Comparison of ENCODE assay signal across 34 cellular contexts in the genomic region with DNA sequence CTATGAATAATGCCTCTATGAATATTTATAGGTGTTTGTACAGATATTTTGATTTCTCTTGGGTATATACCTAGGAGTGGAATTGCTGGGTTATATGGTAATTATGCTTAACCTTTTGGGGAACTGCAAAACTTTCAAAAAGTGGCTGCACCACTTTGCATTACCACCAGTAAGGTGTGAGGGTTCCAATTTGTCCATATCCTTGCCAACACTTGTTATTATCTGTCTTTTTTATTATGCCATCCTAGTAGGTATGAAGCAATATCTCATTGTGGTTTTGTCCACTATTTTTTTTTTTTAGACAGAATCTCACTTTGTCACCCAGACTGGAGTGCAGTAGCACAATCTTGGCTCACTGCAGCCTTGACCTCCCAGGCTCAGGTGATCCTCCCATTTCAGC.
A peak's percentile ranks its signal among the peaks of the same experiment; 100 is the strongest.
DNase-seq lines count a peak whose midpoint lies in the region; ATAC-seq, FAIRE-seq and TF ChIP-seq lines count a peak whose summit lies in the region.
"Had no signal": no experiment of that assay in that cellular context is flagged by ENCODE, and none has a peak within 500 bp of the region (broad histone marks: within the 10 kb centered on the region; RNA-seq: fewer than 3 reads in every experiment).

No MANE protein-coding gene starts in this region.

- no peak overlapping the region for H3K4me2 ChIP-seq in HepG2 (ENCODE audit: low read depth, low read length)
- no peak overlapping the region for H3K4me2 ChIP-seq in A549
- H3K4me2 ChIP-seq in Karpas-422 (ENCODE audit: low read depth, low read length, poor library complexity, severe bottlenecking) = no peak overlapping the region
- H3K4me2 ChIP-seq in K562 (ENCODE audit: insufficient read depth, low read length) = no peak overlapping the region
- H3K4me2 ChIP-seq: BLaER1; BLaER1 treated with 17β-estradiol and CSF1 and Interleukin-3, amounts not matched to agents 10 nM and 100 nM had no signal

- H3K27me3 ChIP-seq in HepG2 (ENCODE audit: control insufficient read depth in 1 of 2, insufficient read depth in 2 of 2, low read length in 2 of 2) (peaks cover 0 to 9% of the 10 kb centered on the region in 2 experiments; a peak in 3 of 5 replicates), right lobe of liver (no peaks in the 10 kb centered on the region), Karpas-422 (ENCODE audit: low read length) (no peaks in the 10 kb centered on the region; the same call in 1 of the 2 replicates), K562 (ENCODE audit: control insufficient read depth in 2 of 2, insufficient read depth in 2 of 2, low read length in 2 of 2) (peaks cover 3 to 10% of the 10 kb centered on the region in 2 experiments; a peak in 2 of 5 replicates)
- H3K27me3 ChIP-seq: BE2C; BLaER1; BLaER1 treated with 17β-estradiol and CSF1 and Interleukin-3, amounts not matched to agents 10 nM and 100 nM had no signal

- in situ Hi-C loops in HepG2 (cut with HindIII; ENCODE audit: extremely low pct_ligation_motif_present, low pct_unique_long_range_greater_than_20kb) = no loop called here
- in situ Hi-C loops in K562 (cut with MboI) = no loop called here

- H2AFZ ChIP-seq in HepG2 (ENCODE audit: low read length) = no peak overlapping the region
- no peak overlapping the region for H2AFZ ChIP-seq in Karpas-422 (ENCODE audit: low read length)
- no peak overlapping the region for H2AFZ ChIP-seq in K562 (ENCODE audit: low read depth, low read length)

- TF ChIP-seq EP300 in HepG2 (IDR thresholded peaks at IDR 0.05; ENCODE audit: low read depth in 2 of 2, low read length in 2 of 2) (no peak), HepG2 (CRISPR knock-in tag; IDR thresholded peaks at IDR 0.05; ENCODE audit: borderline replicate concordance) (no peak), A549 (IDR thresholded peaks at IDR 0.05) (no peak), K562 (IDR thresholded peaks at IDR 0.05; ENCODE audit: low read length) (no peak)

- intact Hi-C loops in HepG2 (cut with micrococcal nuclease; ENCODE audit: unreplicated experiment) = loop anchor here (5.0 kb wide), 1 partner anchor 161 kb away; no protein-coding TSS in a partner anchor
- intact Hi-C loops in right lobe of liver (cut with DNase I) = no loop called here
- intact Hi-C loops in K562 (cut with micrococcal nuclease) = no loop called here

- TF ChIP-seq RAD21 in HepG2 (CRISPR knock-in tag; IDR thresholded peaks at IDR 0.05) (no peak), A549 (conservative IDR thresholded peaks at IDR 0.05 in 1 of 2, IDR thresholded peaks at IDR 0.05 in 1 of 2) (no peak), K562 (CRISPR knock-in tag; conservative IDR thresholded peaks at IDR 0.05 in 1 of 2, IDR thresholded peaks at IDR 0.05 in 1 of 2) (no peak)

- H3K9ac ChIP-seq in HepG2 (ENCODE audit: insufficient read depth, low read depth, low read length) = no peak overlapping the region
- H3K9ac ChIP-seq in Karpas-422 (ENCODE audit: low read length) = no peak overlapping the region
- no peak overlapping the region for H3K9ac ChIP-seq in K562 (ENCODE audit: insufficient read depth in 1 of 2, low read depth in 2 of 2, low read length in 2 of 2)
- H3K9ac ChIP-seq: BLaER1; BLaER1 treated with 17β-estradiol and CSF1 and Interleukin-3, amounts not matched to agents 10 nM and 100 nM had no signal

- TF ChIP-seq CTCF in HepG2 (CRISPR knock-in tag; IDR thresholded peaks at IDR 0.05) (no peak), right lobe of liver (IDR thresholded peaks at IDR 0.05) (no peak), A549 (IDR thresholded peaks at IDR 0.05) (no peak), K562 (IDR thresholded peaks at IDR 0.05 in 2 of 3, conservative IDR thresholded peaks at IDR 0.05 in 1 of 3; ENCODE audit: insufficient read depth in 2 of 3, low read depth in 1 of 3, low read length in 3 of 3) (no peak)

- H3K27ac ChIP-seq in HepG2 (ENCODE audit: extremely low read length, insufficient read depth, low read length) (no peak overlapping the region), right lobe of liver (no peak overlapping the region), A549 (no peak overlapping the region), Karpas-422 (ENCODE audit: low read length) (no peak overlapping the region), K562 (ENCODE audit: extremely low read depth, low read depth, low read length) (no peak overlapping the region)
- H3K27ac ChIP-seq: 22Rv1; BLaER1; BLaER1 treated with 17β-estradiol and CSF1 and Interleukin-3, amounts not matched to agents 10 nM and 100 nM; C4-2B had no signal

- no peaks in the 10 kb centered on the region for H3K79me2 ChIP-seq in HepG2 (ENCODE audit: insufficient read depth, low read length)
- no peaks in the 10 kb centered on the region for H3K79me2 ChIP-seq in Karpas-422 (ENCODE audit: low read length)
- no peaks in the 10 kb centered on the region for H3K79me2 ChIP-seq in K562 (ENCODE audit: control insufficient read depth, insufficient read depth, low read length)

- BruUV-seq in HepG2 (replicated peaks; lab: Mats Ljungman, UMichigan) = no TSS peak
- no TSS peak for BruUV-seq in K562 (replicated peaks; lab: Mats Ljungman, UMichigan)

- no peak for ATAC-seq in HepG2
- ATAC-seq in right lobe of liver = no peak
- ATAC-seq in A549 = no peak
- no peak for ATAC-seq in K562
- ATAC-seq in GM18867 (IDR thresholded peaks at IDR 0.05; ENCODE audit: unreplicated experiment) = no peak
- ATAC-seq: CD8-positive, alpha-beta T cell had no signal

- no peaks in the 10 kb centered on the region for H3K9me2 ChIP-seq in Karpas-422 (replicated peaks; ENCODE audit: insufficient read depth, low read length)

- H3K9me3 ChIP-seq in HepG2 (ENCODE audit: low read length) (no peaks in the 10 kb centered on the region), right lobe of liver (no peaks in the 10 kb centered on the region), A549 (peaks cover 14% of the 10 kb centered on the region), Karpas-422 (ENCODE audit: low read length) (no peaks in the 10 kb centered on the region), K562 (replicated peaks; ENCODE audit: control insufficient read depth, insufficient read depth, low read depth, low read length) (no peaks in the 10 kb centered on the region)
- H3K9me3 ChIP-seq: BE2C, Caco-2 had no signal

- H4K20me1 ChIP-seq in HepG2 (ENCODE audit: insufficient read depth, low read length) (no peaks in the 10 kb centered on the region), Karpas-422 (ENCODE audit: insufficient read depth, low read depth, low read length) (no peaks in the 10 kb centered on the region), K562 (replicated peaks; ENCODE audit: control insufficient read depth, insufficient read depth, low read length) (no peaks in the 10 kb centered on the region)
- H4K20me1 ChIP-seq: BLaER1; BLaER1 treated with 17β-estradiol and CSF1 and Interleukin-3, amounts not matched to agents 10 nM and 100 nM had no signal

- no peak for DNase-seq in HepG2 (ENCODE audit: low spot score)
- DNase-seq in right lobe of liver = no peak
- no peak for DNase-seq in A549 (ENCODE audit: low read depth in 1 of 2, low spot score in 1 of 2)
- peak; percentile 25 for DNase-seq in Karpas-422
- no peak for DNase-seq in K562 (ENCODE audit: extremely low read depth in 1 of 4, low spot score in 3 of 4)
- no peak for DNase-seq in AG20443 (ENCODE audit: low spot score)
- no peak for DNase-seq in NK-92 treated with Interleukin-12 subunit alpha and Interleukin-12 subunit beta, amount 100 ng/mL, for 24 hours (lab: John Stamatoyannopoulos, UW)
- DNase-seq: 8988T; ACHN; AML-193; BE2C; C1 segment of cervical spinal cord; Caco-2; Calu3; CD4-positive, alpha-beta memory T cell; CD4-positive, alpha-beta T cell; CD4-positive, CD25-positive, alpha-beta regulatory T cell; CD8-positive, alpha-beta memory T cell; CD8-positive, alpha-beta T cell; COR-L47; DMS 273 treated with DMSO at 0.1 percent for 48 hours; DMS153; DMS53; DMS79; DMS79 treated with DMSO at 0.1 percent for 48 hours; DND-41; EL had no signal

- H3K9me1 ChIP-seq in K562 (ENCODE audit: control insufficient read depth, insufficient read depth, low read length) = no peaks in the 10 kb centered on the region

- H3K36me3 ChIP-seq in HepG2 (replicated peaks in 1 of 2; ENCODE audit: control insufficient read depth in 1 of 2, insufficient read depth in 2 of 2, low read length in 2 of 2) = no peaks in the 10 kb centered on the region
- H3K36me3 ChIP-seq in right lobe of liver = no peaks in the 10 kb centered on the region
- H3K36me3 ChIP-seq in Karpas-422 (ENCODE audit: insufficient read depth, low read length) = no peaks in the 10 kb centered on the region
- no peaks in the 10 kb centered on the region for H3K36me3 ChIP-seq in K562 (ENCODE audit: control insufficient read depth, insufficient read depth, low read length)
- H3K36me3 ChIP-seq: BE2C; BLaER1; BLaER1 treated with 17β-estradiol and CSF1 and Interleukin-3, amounts not matched to agents 10 nM and 100 nM had no signal

- TF ChIP-seq POLR2A in HepG2 (IDR thresholded peaks at IDR 0.05; ENCODE audit: insufficient read depth in 1 of 2, low read depth in 2 of 2, low read length in 2 of 2) = no peak
- TF ChIP-seq POLR2A in right lobe of liver (IDR thresholded peaks at IDR 0.05) = no peak
- no peak for TF ChIP-seq POLR2A in A549 (IDR thresholded peaks at IDR 0.05; ENCODE audit: low read length)
- TF ChIP-seq POLR2A in K562 (conservative IDR thresholded peaks at IDR 0.05) = no peak

- no peaks in the 10 kb centered on the region for H3K4me1 ChIP-seq in HepG2 (ENCODE audit: insufficient read depth, low read length)
- no peaks in the 10 kb centered on the region for H3K4me1 ChIP-seq in right lobe of liver
- no peaks in the 10 kb centered on the region for H3K4me1 ChIP-seq in A549
- peaks cover under 1% of the 10 kb centered on the region; the same call in 1 of the 2 replicates for H3K4me1 ChIP-seq in Karpas-422 (ENCODE audit: low read length)
- no peaks in the 10 kb centered on the region for H3K4me1 ChIP-seq in K562 (replicated peaks in 1 of 2; ENCODE audit: control insufficient read depth in 2 of 2, insufficient read depth in 2 of 2, low read length in 2 of 2)
- H3K4me1 ChIP-seq: BE2C had no signal

- CTCF ChIA-PET in HepG2 (lab: Yijun Ruan, JAX; ENCODE audit: low intra/inter-chr PET ratio, low total read pairs) = no interaction called here
- CTCF ChIA-PET in A549 (lab: Yijun Ruan, JAX) = no interaction called here
- CTCF ChIA-PET in K562 (lab: Yijun Ruan, JAX; ENCODE audit: low intra/inter-chr PET ratio) = no interaction called here

- no peak for FAIRE-seq in HepG2 (lab: Jason Lieb, UNC)
- FAIRE-seq in A549 (lab: Jason Lieb, UNC) = no peak
- FAIRE-seq in K562 (lab: Jason Lieb, UNC) = no peak
- FAIRE-seq: A204.1, D721Med had no signal

- POLR2A ChIA-PET in HepG2 (lab: Yijun Ruan, JAX) = no interaction called here
- POLR2A ChIA-PET in A549 (lab: Yijun Ruan, JAX) = no interaction called here
- POLR2A ChIA-PET in K562 (lab: Yijun Ruan, JAX) = no interaction called here

- H3K4me3 ChIP-seq in HepG2 (replicated peaks in 1 of 3; ENCODE audit: insufficient read depth in 1 of 3, low read depth in 2 of 3, low read length in 3 of 3) (no peak overlapping the region), right lobe of liver (no peak overlapping the region), A549 (no peak overlapping the region), Karpas-422 (ENCODE audit: low read length) (no peak overlapping the region), K562 (no peak overlapping the region)
- H3K4me3 ChIP-seq: BLaER1; BLaER1 treated with 17β-estradiol and CSF1 and Interleukin-3, amounts not matched to agents 10 nM and 100 nM had no signal

TF ChIP-seq in K562, 482 proteins besides CTCF, POLR2A, EP300 and RAD21 (continues in another document):
- TF ChIP-seq ZNF175 (CRISPR knock-in tag; IDR thresholded peaks at IDR 0.05; ENCODE audit: low read depth) = no peak
- TF ChIP-seq ZBTB17 (CRISPR knock-in tag; IDR thresholded peaks at IDR 0.05) = no peak
